Comparison of ENCODE assay signal across 8 cellular contexts in genomic region chr11:66267379-66268209, GRCh38.
DNase-seq lines count a peak whose midpoint lies in the region; ATAC-seq lines count a peak whose summit lies in the region.

No MANE protein-coding gene starts in this region.

- ATAC-seq in GM18867 (IDR thresholded peaks at IDR 0.05; ENCODE audit: unreplicated experiment), result peak; percentile 50
- peak; percentile 42 for ATAC-seq in HG03097 (IDR thresholded peaks at IDR 0.05; ENCODE audit: low FRiP score, unreplicated experiment)

- DNase-seq in AG08395 (ENCODE audit: low spot score) (peak; percentile 92), NCI-H748 treated with DMSO at 0.1 percent for 48 hours (lab: John Stamatoyannopoulos, UW) (peak; percentile 65), medulla oblongata (ENCODE audit: extremely low spot score) (peak; percentile 87)
- DNase-seq in activated CD8-positive, alpha-beta memory T cell treated with anti-CD3 and anti-CD28 coated beads for 1 hour (ENCODE audit: extremely low read depth in 1 of 2, low read depth in 1 of 2), result peak; percentile 51 to 83
- DNase-seq in effector CD4-positive, alpha-beta T cell, result peak; percentile 81
- peak; percentile 75 to 81 (median 75) for DNase-seq in stimulated activated CD4-positive, alpha-beta T cell treated with anti-CD3 and anti-CD28 coated beads, TNF-alpha, amount 100 ng/mL, for 4 hours (ENCODE audit: low read depth in 3 of 3)

Comparison
In these comparisons a context has a peak if more than half of its experiments do, and no peak if none do; other contexts are left out.
1. Peak in every context shown above with its lines: DNase-seq and ATAC-seq.